8 cellular contexts compared by ENCODE assay signal in genomic region chr17:9022553-9023388, GRCh38. TPM values are rescaled to one million over a fixed set of nuclear protein-coding genes. Genes with fewer than 3 reads are reported as not detected.
A peak's percentile ranks its signal among the peaks of the same experiment; 100 is the strongest.
DNase-seq lines count a peak whose midpoint lies in the region; ATAC-seq and TF ChIP-seq lines count a peak whose summit lies in the region.

No MANE protein-coding gene starts in this region.

- no peaks in the 10 kb centered on the region for H3K79me2 ChIP-seq in osteoblast (ENCODE audit: insufficient read depth, low read length)

- no peak for TF ChIP-seq CTCF in CD8-positive, alpha-beta T cell (IDR thresholded peaks at IDR 0.05)
- TF ChIP-seq CTCF in esophagus squamous epithelium (IDR thresholded peaks at IDR 0.05) (peak in 1 of 6 experiments; percentile 9), osteoblast (IDR thresholded peaks at IDR 0.05; ENCODE audit: extremely low read depth, low read depth, low read length) (no peak)

- peak overlapping the region; percentile 43 for H3K4me2 ChIP-seq in osteoblast (ENCODE audit: insufficient read depth, low read length)

- H3K4me3 ChIP-seq in CD8-positive, alpha-beta T cell (ENCODE audit: low read depth, low read length), result peak overlapping the region; percentile 38
- H3K4me3 ChIP-seq in esophagus squamous epithelium (peak overlapping the region; percentile 70 to 89 (median 80)), osteoblast (ENCODE audit: insufficient read depth, low read length) (no peak overlapping the region)

- no peak overlapping the region for H3K27ac Mint-ChIP-seq in CD8-positive, alpha-beta T cell
- H3K27ac Mint-ChIP-seq in T-helper 2 cell treated with Interferon-gamma antibody and Interleukin-4, amounts not matched to agents 5 μg/mL and 100 μg/mL, for 36 hours, result peak overlapping the region; percentile 36

- no peaks in the 10 kb centered on the region for H4K20me1 ChIP-seq in osteoblast (ENCODE audit: insufficient read depth, low read length)

- H2AFZ ChIP-seq in osteoblast (ENCODE audit: low read length), result no peak overlapping the region

- intact Hi-C loops in CD8-positive, alpha-beta T cell (cut with DNase I, micrococcal nuclease), result no loop called here
- intact Hi-C loops in esophagus squamous epithelium (cut with DNase I), result loop anchor here (10.0 kb wide), 1 partner anchor 222 kb away; no protein-coding TSS in a partner anchor

- peaks cover 28% of the 10 kb centered on the region for H3K27me3 ChIP-seq in CD8-positive, alpha-beta T cell (ENCODE audit: insufficient read depth, low read length)
- peaks cover 0 to 48% (median 0%) of the 10 kb centered on the region in 4 donors for H3K27me3 ChIP-seq in esophagus squamous epithelium
- peaks cover 43% of the 10 kb centered on the region for H3K27me3 ChIP-seq in osteoblast (ENCODE audit: insufficient read depth, low read length)

- POLR2A ChIA-PET in CD8-positive, alpha-beta T cell (lab: Charles Lee), result no interaction called here

- peak in 1 of 7 experiments; percentile 7 for DNase-seq in CD8-positive, alpha-beta T cell
- DNase-seq in T-helper 2 cell treated with Interferon-gamma antibody and Interleukin-4, amounts not matched to agents 5 μg/mL and 100 μg/mL, for 36 hours (ENCODE audit: low spot score), result peak; percentile 17
- no peak for DNase-seq in esophagus squamous epithelium (lab: John Stamatoyannopoulos, UW)
- DNase-seq in osteoblast (ENCODE audit: insufficient read length, low spot score, missing footprints), result peak; percentile 74
- no peak for DNase-seq in kidney glomerular epithelial cell (lab: John Stamatoyannopoulos, UW)
- DNase-seq in Kasumi-1 (lab: John Stamatoyannopoulos, UW), result no peak
- no peak for DNase-seq in AG08396 (ENCODE audit: low spot score)

- H3K9me3 Mint-ChIP-seq in CD8-positive, alpha-beta T cell, result no peaks in the 10 kb centered on the region
- no peaks in the 10 kb centered on the region for H3K9me3 Mint-ChIP-seq in T-helper 2 cell treated with Interferon-gamma antibody and Interleukin-4, amounts not matched to agents 5 μg/mL and 100 μg/mL, for 36 hours

- no peak for TF ChIP-seq POLR2A in esophagus squamous epithelium (IDR thresholded peaks at IDR 0.05)

- WGBS in esophagus squamous epithelium, 2 donors, result 4 to 6% methylated on average over 7 to 9 of the region's 110 CpGs

- ATAC-seq in CD8-positive, alpha-beta T cell, result no peak
- no peak for ATAC-seq in HG02763 (IDR thresholded peaks at IDR 0.05; ENCODE audit: unreplicated experiment)

- H3K36me3 ChIP-seq in CD8-positive, alpha-beta T cell (ENCODE audit: insufficient read depth, low read length), result no peaks in the 10 kb centered on the region
- H3K36me3 ChIP-seq in esophagus squamous epithelium (no peaks in the 10 kb centered on the region), osteoblast (ENCODE audit: insufficient read depth, low read length) (no peaks in the 10 kb centered on the region)

- H3K27ac ChIP-seq in CD8-positive, alpha-beta T cell (ENCODE audit: low read depth, low read length), result no peak overlapping the region
- H3K27ac ChIP-seq in esophagus squamous epithelium (peak overlapping the region; percentile 75 to 94 (median 91)), osteoblast (ENCODE audit: low read depth, low read length) (no peak overlapping the region)

- H3K9me3 ChIP-seq in CD8-positive, alpha-beta T cell (ENCODE audit: low read length), result no peaks in the 10 kb centered on the region
- H3K9me3 ChIP-seq in esophagus squamous epithelium (no peaks in the 10 kb centered on the region), osteoblast (ENCODE audit: low read depth, low read length) (no peaks in the 10 kb centered on the region)

- CTCF ChIA-PET in CD8-positive, alpha-beta T cell (lab: Charles Lee), result no interaction called here

- peaks cover 59% of the 10 kb centered on the region for H3K27me3 Mint-ChIP-seq in CD8-positive, alpha-beta T cell (ENCODE audit: low read depth)
- peaks cover 67% of the 10 kb centered on the region for H3K27me3 Mint-ChIP-seq in T-helper 2 cell treated with Interferon-gamma antibody and Interleukin-4, amounts not matched to agents 5 μg/mL and 100 μg/mL, for 36 hours (ENCODE audit: low read depth)

- H3K4me3 Mint-ChIP-seq in CD8-positive, alpha-beta T cell, result peak overlapping the region; percentile 91
- peak overlapping the region; percentile 86 for H3K4me3 Mint-ChIP-seq in T-helper 2 cell treated with Interferon-gamma antibody and Interleukin-4, amounts not matched to agents 5 μg/mL and 100 μg/mL, for 36 hours

- peaks cover 2% of the 10 kb centered on the region for H3K36me3 Mint-ChIP-seq in CD8-positive, alpha-beta T cell
- no peaks in the 10 kb centered on the region for H3K36me3 Mint-ChIP-seq in T-helper 2 cell treated with Interferon-gamma antibody and Interleukin-4, amounts not matched to agents 5 μg/mL and 100 μg/mL, for 36 hours (ENCODE audit: low read depth)

- H3K4me1 Mint-ChIP-seq in CD8-positive, alpha-beta T cell (ENCODE audit: low read depth), result peaks cover 14% of the 10 kb centered on the region
- H3K4me1 Mint-ChIP-seq in T-helper 2 cell treated with Interferon-gamma antibody and Interleukin-4, amounts not matched to agents 5 μg/mL and 100 μg/mL, for 36 hours (ENCODE audit: low read depth), result peaks cover 3% of the 10 kb centered on the region

- peaks cover 12% of the 10 kb centered on the region for H3K4me1 ChIP-seq in CD8-positive, alpha-beta T cell (ENCODE audit: insufficient read depth, low read length)
- H3K4me1 ChIP-seq in esophagus squamous epithelium, result peaks cover 18 to 69% (median 22%) of the 10 kb centered on the region in 3 donors
- no peaks in the 10 kb centered on the region for H3K4me1 ChIP-seq in osteoblast (ENCODE audit: insufficient read depth, low read length)

RNA-seq across cellular contexts. Expression of gene NTN1, which starts 1.5 kb away (rescaled TPM):
- under 1 TPM; 0.08 TPM for total RNA-seq in CD8-positive, alpha-beta T cell
- total RNA-seq in esophagus squamous epithelium (10 to 100 TPM in 3 of 4 donors, 1 to 10 TPM in 1; 9.8 to 33.6 (median 17.6) TPM), osteoblast (0.29 and 0.36 TPM in 2 replicates)

RNA-seq across cellular contexts. Expression of gene PIK3R5, which starts 57.3 kb away (rescaled TPM):
- 100 to 1,000 TPM; 154 to 155 TPM for total RNA-seq in CD8-positive, alpha-beta T cell
- 1 to 10 TPM; 1.8 to 8.8 (median 3.1) TPM for total RNA-seq in esophagus squamous epithelium
- total RNA-seq in osteoblast, result under 0.01 and 0.36 TPM in 2 replicates

Comparison
In these comparisons a context has a peak if more than half of its experiments do, and no peak if none do; other contexts are left out.
1. DNase-seq: peak in T-helper 2 cell treated with Interferon-gamma antibody and Interleukin-4, amounts not matched to agents 5 μg/mL and 100 μg/mL, for 36 hours (single experiment) and osteoblast (single experiment); none in esophagus squamous epithelium (single experiment), kidney glomerular epithelial cell (single experiment), Kasumi-1 (0 of 2) and AG08396 (single experiment).
2. H3K27ac ChIP-seq: peak in esophagus squamous epithelium (4 of 4); none in CD8-positive, alpha-beta T cell (single experiment) and osteoblast (single experiment).
3. RNA of gene PIK3R5, which starts 57.3 kb away (total RNA-seq): 154 to 155 TPM in CD8-positive, alpha-beta T cell; 1.8 to 8.8 TPM in esophagus squamous epithelium and under 0.01 to 0.36 TPM in osteoblast; every median in the first group is over 10 times any median in the second.